Comparison of ENCODE assay signal across 1 cellular context in genomic region chr18:799943-800342, GRCh38.
TF ChIP-seq lines count a peak whose summit lies in the region.

No MANE protein-coding gene starts in this region.

TF ChIP-seq in K562, 482 proteins besides CTCF, POLR2A, EP300 and RAD21 (continued from another document):
- TF ChIP-seq USF2 (CRISPR knock-in tag; IDR thresholded peaks at IDR 0.05), result no peak
- TF ChIP-seq KLF6 (CRISPR knock-in tag; IDR thresholded peaks at IDR 0.05; ENCODE audit: borderline replicate concordance), result no peak
- TF ChIP-seq SIX5 (IDR thresholded peaks at IDR 0.05; ENCODE audit: borderline replicate concordance in 1 of 2, insufficient read depth in 1 of 2, low read depth in 1 of 2, low read length in 2 of 2), result no peak
- no peak for TF ChIP-seq NCOA4 (IDR thresholded peaks at IDR 0.05; ENCODE audit: partially characterized antibody)
